In genomic region chr3:179701176-179701827, GRCh38 we compare ENCODE assay signal across 1 cellular context.
TF ChIP-seq lines count a peak whose summit lies in the region.

No MANE protein-coding gene starts in this region.

TF ChIP-seq in WTC11, 78 proteins besides CTCF, POLR2A, EP300 and RAD21 (continued from another document):
- TF ChIP-seq PRDM15 (CRISPR knock-in tag; IDR thresholded peaks at IDR 0.05) = no peak
- TF ChIP-seq, protein P1, sequence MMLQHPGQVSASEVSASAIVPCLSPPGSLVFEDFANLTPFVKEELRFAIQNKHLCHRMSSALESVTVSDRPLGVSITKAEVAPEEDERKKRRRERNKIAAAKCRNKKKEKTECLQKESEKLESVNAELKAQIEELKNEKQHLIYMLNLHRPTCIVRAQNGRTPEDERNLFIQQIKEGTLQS (CRISPR knock-in tag; conservative IDR thresholded peaks at IDR 0.05) = no peak
